ENCODE assay signal across 12 cellular contexts in genomic region chr5:72600401-72600981, GRCh38.
A peak's percentile ranks its signal among the peaks of the same experiment; 100 is the strongest.
DNase-seq lines count a peak whose midpoint lies in the region; TF ChIP-seq lines count a peak whose summit lies in the region.
"Had no signal": no experiment of that assay in that cellular context is flagged by ENCODE, and none has a peak within 500 bp of the region (broad histone marks: within the 10 kb centered on the region; RNA-seq: fewer than 3 reads in every experiment).

No MANE protein-coding gene starts in this region.

- H3K4me2 ChIP-seq in PC-9 = peak overlapping the region; percentile 76
- H3K4me2 ChIP-seq in trophoblast cell (ENCODE audit: low read length) = no peak overlapping the region

- no peaks in the 10 kb centered on the region for H3K27me3 ChIP-seq in PC-9 (ENCODE audit: insufficient read depth, low read depth)
- H3K27me3 ChIP-seq in trophoblast cell (ENCODE audit: insufficient read depth, low read length) = no peaks in the 10 kb centered on the region

- H4K8ac ChIP-seq in trophoblast cell (ENCODE audit: low read depth, low read length) = no peak overlapping the region

- H3K4me1 Mint-ChIP-seq in activated CD4-positive, alpha-beta memory T cell treated with anti-CD3 and anti-CD28 coated beads, Interleukin-2, amount 10 ng/mL, durations not matched to agents 7 days and 5 days = peaks cover 2% of the 10 kb centered on the region
- H3K4me1 Mint-ChIP-seq: activated naive CD4-positive, alpha-beta T cell treated with anti-CD3 and anti-CD28 coated beads, Interleukin-2, amount 50 U/mL, for 24 hours had no signal

- H3K27ac Mint-ChIP-seq in activated CD4-positive, alpha-beta memory T cell treated with anti-CD3 and anti-CD28 coated beads, Interleukin-2, amount 10 ng/mL, durations not matched to agents 7 days and 5 days = no peak overlapping the region
- H3K27ac Mint-ChIP-seq: activated naive CD4-positive, alpha-beta T cell treated with anti-CD3 and anti-CD28 coated beads, Interleukin-2, amount 50 U/mL, for 24 hours; stimulated activated memory B cell treated with anti-CD40 and anti-IgM and Interleukin-4, amounts not matched to agents 10 μg/mL and 1 μg/mL and 100 μg/mL, for 72 hours had no signal

- peaks cover 44% of the 10 kb centered on the region for H3K79me1 ChIP-seq in trophoblast cell (ENCODE audit: low read length)

- no peaks in the 10 kb centered on the region for H3K9me3 Mint-ChIP-seq in activated CD4-positive, alpha-beta memory T cell treated with anti-CD3 and anti-CD28 coated beads, Interleukin-2, amount 10 ng/mL, durations not matched to agents 7 days and 5 days
- H3K9me3 Mint-ChIP-seq: activated naive CD4-positive, alpha-beta T cell treated with anti-CD3 and anti-CD28 coated beads, Interleukin-2, amount 50 U/mL, for 24 hours; stimulated activated memory B cell treated with anti-CD40 and anti-IgM and Interleukin-4, amounts not matched to agents 10 μg/mL and 1 μg/mL and 100 μg/mL, for 72 hours had no signal

- H3K27ac ChIP-seq in PC-9 (peak overlapping the region; percentile 96), trophoblast cell (ENCODE audit: low read depth, low read length) (peak overlapping the region; percentile 97)

- no peak overlapping the region for H3K23ac ChIP-seq in trophoblast cell (ENCODE audit: low read length)

- H2BK120ac ChIP-seq in trophoblast cell (ENCODE audit: insufficient read depth, low read length, poor library complexity) = peak overlapping the region; percentile 98

- H2AFZ ChIP-seq in PC-9 (0 out of 2 replicates have a peak overlapping the region, but pooled peaks have one; percentile 6), trophoblast cell (ENCODE audit: insufficient read depth, low read length, poor library complexity) (no peak overlapping the region)

- peak overlapping the region; percentile 99 for H4K91ac ChIP-seq in trophoblast cell (ENCODE audit: low read depth, low read length)

- no peaks in the 10 kb centered on the region for H4K20me1 ChIP-seq in PC-9 (ENCODE audit: insufficient read depth)

- H3K4me1 ChIP-seq in PC-9 (replicated peaks; ENCODE audit: insufficient read depth) = peaks cover 47% of the 10 kb centered on the region
- H3K4me1 ChIP-seq in trophoblast cell (ENCODE audit: control insufficient read depth in 1 of 2, insufficient read depth in 2 of 2, low read length in 2 of 2) = peaks cover 8 to 25% of the 10 kb centered on the region in 2 experiments

- H3F3A ChIP-seq in PC-9 (ENCODE audit: insufficient read depth, low read depth) = peaks cover 27% of the 10 kb centered on the region

- no peak overlapping the region for H2BK5ac ChIP-seq in trophoblast cell (ENCODE audit: low read depth, low read length, poor library complexity)

- WGBS in trophoblast cell (ENCODE audit: extremely low coverage, insufficient coverage, insufficient read length) = no CpG with 5 or more reads among the region's 3 CpGs

- H3K9me3 ChIP-seq in PC-9 (ENCODE audit: insufficient read depth, low read depth) = peaks cover 11% of the 10 kb centered on the region; the same call in 1 of the 2 replicates
- H3K9me3 ChIP-seq in trophoblast cell (ENCODE audit: insufficient read depth, low read depth, low read length) = peaks cover 7% of the 10 kb centered on the region

- DNase-seq in GM03348 (ENCODE audit: low spot score) = peak; percentile 84
- DNase-seq in PC-9 = peak in 1 of 2 experiments; percentile 95
- DNase-seq in epithelial cell of esophagus (ENCODE audit: low read depth) = peak; percentile 94
- DNase-seq in trophoblast cell = peak in 1 of 2 donors; percentile 68
- no peak for DNase-seq in activated CD4-positive, alpha-beta memory T cell treated with anti-CD3 and anti-CD28 coated beads, Interleukin-2, amount 10 ng/mL, durations not matched to agents 7 days and 5 days
- no peak for DNase-seq in SKM-1 (lab: John Stamatoyannopoulos, UW; ENCODE audit: unreplicated experiment)
- no peak for DNase-seq in NCI-H69 (lab: John Stamatoyannopoulos, UW)
- DNase-seq in medulla oblongata (ENCODE audit: extremely low spot score) = no peak
- DNase-seq: NCI-H774 had no signal

- H3K36me3 Mint-ChIP-seq in activated CD4-positive, alpha-beta memory T cell treated with anti-CD3 and anti-CD28 coated beads, Interleukin-2, amount 10 ng/mL, durations not matched to agents 7 days and 5 days (ENCODE audit: low read depth) = no peaks in the 10 kb centered on the region
- H3K36me3 Mint-ChIP-seq: activated naive CD4-positive, alpha-beta T cell treated with anti-CD3 and anti-CD28 coated beads, Interleukin-2, amount 50 U/mL, for 24 hours; stimulated activated memory B cell treated with anti-CD40 and anti-IgM and Interleukin-4, amounts not matched to agents 10 μg/mL and 1 μg/mL and 100 μg/mL, for 72 hours had no signal

- no peak overlapping the region for H3K4ac ChIP-seq in trophoblast cell (ENCODE audit: low read depth, low read length)

- no peak overlapping the region for H2AK5ac ChIP-seq in trophoblast cell (ENCODE audit: low read length)

- H3K79me2 ChIP-seq in PC-9 (ENCODE audit: low read depth) = no peaks in the 10 kb centered on the region
- peaks cover 3% of the 10 kb centered on the region for H3K79me2 ChIP-seq in trophoblast cell (ENCODE audit: control insufficient read depth, insufficient read depth, low read length, poor library complexity)

- no TSS peak for BruUV-seq in PC-9 (replicated peaks; lab: Mats Ljungman, UMichigan)

- H3K4me3 ChIP-seq in PC-9 (peak overlapping the region; percentile 19; the same call in 1 of the 2 replicates), epithelial cell of esophagus (ENCODE audit: low read length) (no peak overlapping the region), trophoblast cell (ENCODE audit: low read depth, low read length) (no peak overlapping the region)
- H3K4me3 ChIP-seq: lung had no signal

- H4K12ac ChIP-seq in trophoblast cell (ENCODE audit: low read depth, low read length) = no peak overlapping the region

- no peak overlapping the region for H3K4me3 Mint-ChIP-seq in activated CD4-positive, alpha-beta memory T cell treated with anti-CD3 and anti-CD28 coated beads, Interleukin-2, amount 10 ng/mL, durations not matched to agents 7 days and 5 days
- H3K4me3 Mint-ChIP-seq: activated naive CD4-positive, alpha-beta T cell treated with anti-CD3 and anti-CD28 coated beads, Interleukin-2, amount 50 U/mL, for 24 hours; stimulated activated memory B cell treated with anti-CD40 and anti-IgM and Interleukin-4, amounts not matched to agents 10 μg/mL and 1 μg/mL and 100 μg/mL, for 72 hours had no signal

- H3K36me3 ChIP-seq in PC-9 (ENCODE audit: low read depth) = no peaks in the 10 kb centered on the region
- peaks cover 0 to 2% of the 10 kb centered on the region in 2 experiments for H3K36me3 ChIP-seq in trophoblast cell (ENCODE audit: control insufficient read depth in 1 of 2, insufficient read depth in 2 of 2, low read length in 2 of 2)

- intact Hi-C loops in PC-9 (cut with micrococcal nuclease; ENCODE audit: unreplicated experiment) = no loop called here

- H3K9ac ChIP-seq in trophoblast cell (ENCODE audit: low read length) = no peak overlapping the region

- CTCF ChIA-PET in PC-9 (lab: Charles Lee) = no interaction called here
- CTCF ChIA-PET in activated CD4-positive, alpha-beta memory T cell treated with anti-CD3 and anti-CD28 coated beads, Interleukin-2, amount 10 ng/mL, durations not matched to agents 7 days and 5 days (lab: Charles Lee) = no interaction called here

- POLR2A ChIA-PET in PC-9 (lab: Charles Lee; ENCODE audit: unreplicated experiment) = interaction anchor here (0.6 kb wide), 1 partner anchor 44 kb away, joined by 3 read pairs; no protein-coding TSS in a partner anchor
- POLR2A ChIA-PET in activated CD4-positive, alpha-beta memory T cell treated with anti-CD3 and anti-CD28 coated beads, Interleukin-2, amount 10 ng/mL, durations not matched to agents 7 days and 5 days (lab: Charles Lee) = no interaction called here

- H3K9me2 ChIP-seq in PC-9 (ENCODE audit: insufficient read depth) = no peaks in the 10 kb centered on the region

- no peak overlapping the region for H3K18ac ChIP-seq in trophoblast cell (ENCODE audit: low read length)

- no peaks in the 10 kb centered on the region for H3K27me3 Mint-ChIP-seq in activated CD4-positive, alpha-beta memory T cell treated with anti-CD3 and anti-CD28 coated beads, Interleukin-2, amount 10 ng/mL, durations not matched to agents 7 days and 5 days
- H3K27me3 Mint-ChIP-seq: activated naive CD4-positive, alpha-beta T cell treated with anti-CD3 and anti-CD28 coated beads, Interleukin-2, amount 50 U/mL, for 24 hours; stimulated activated memory B cell treated with anti-CD40 and anti-IgM and Interleukin-4, amounts not matched to agents 10 μg/mL and 1 μg/mL and 100 μg/mL, for 72 hours had no signal

- H2BK12ac ChIP-seq in trophoblast cell (ENCODE audit: low read length) = peak overlapping the region; percentile 96

- no peak overlapping the region for H3K14ac ChIP-seq in trophoblast cell (ENCODE audit: low read length)

- TF ChIP-seq CTCF in PC-9 (conservative IDR thresholded peaks at IDR 0.05) = no peak
- no peak for TF ChIP-seq CTCF in epithelial cell of esophagus (IDR thresholded peaks at IDR 0.05; ENCODE audit: insufficient read depth, low read depth, low read length, missing control alignments)

Comparison
In these comparisons a context has a peak if more than half of its experiments do, and no peak if none do; other contexts are left out.
1. DNase-seq: peak in GM03348 (single experiment) and epithelial cell of esophagus (single experiment); none in activated CD4-positive, alpha-beta memory T cell treated with anti-CD3 and anti-CD28 coated beads, Interleukin-2, amount 10 ng/mL, durations not matched to agents 7 days and 5 days (single experiment), SKM-1 (single experiment), NCI-H69 (single experiment) and medulla oblongata (single experiment).